ENCODE assay signal across 9 cellular contexts in genomic region chr19:18408053-18408476, GRCh38. TPM values are rescaled to one million over a fixed set of nuclear protein-coding genes. Genes with fewer than 3 reads are reported as not detected.
A peak's percentile ranks its signal among the peaks of the same experiment; 100 is the strongest.
DNase-seq lines count a peak whose midpoint lies in the region; ATAC-seq lines count a peak whose summit lies in the region.
"Had no signal": no experiment of that assay in that cellular context is flagged by ENCODE, and none has a peak within 500 bp of the region (broad histone marks: within the 10 kb centered on the region; RNA-seq: fewer than 3 reads in every experiment).

No MANE protein-coding gene starts in this region.

- no peaks in the 10 kb centered on the region for H3K9me3 Mint-ChIP-seq in activated CD8-positive, alpha-beta memory T cell treated with anti-CD3 and anti-CD28 coated beads, Interleukin-2, amount 10 ng/mL, durations not matched to agents 7 days and 5 days (ENCODE audit: low read depth)
- no peaks in the 10 kb centered on the region for H3K9me3 Mint-ChIP-seq in activated T-cell treated with anti-CD3 and anti-CD28 coated beads, Interleukin-2, amount 50 U/mL, for 4 hours

- H3K79me2 ChIP-seq in mesendoderm (ENCODE audit: control insufficient read depth, insufficient read depth, low read length): no peaks in the 10 kb centered on the region

- peak overlapping the region; percentile 17 for H3K56ac ChIP-seq in mesendoderm (ENCODE audit: low read length)

- H4K5ac ChIP-seq in mesendoderm (ENCODE audit: low read length): no peak overlapping the region

- H4K8ac ChIP-seq in mesendoderm (ENCODE audit: low read depth, low read length): no peak overlapping the region

- H3K4me2 ChIP-seq in BLaER1 treated with 17β-estradiol and CSF1 and Interleukin-3, amounts not matched to agents 10 nM and 100 nM: peak overlapping the region; percentile 63 to 88 (median 77)
- H3K4me2 ChIP-seq in mesendoderm (ENCODE audit: low read length): no peak overlapping the region

- no peak overlapping the region for H2BK5ac ChIP-seq in mesendoderm (ENCODE audit: low read length)

- DNase-seq in HUDEP-2 (lab: John Stamatoyannopoulos, UW; ENCODE audit: unreplicated experiment in 76 of 76) (peak in 43 of 76 experiments; percentile 19 to 72 (median 47)), mesendoderm (peak; percentile 58), NCI-H1048 (lab: John Stamatoyannopoulos, UW) (no peak)
- peak; percentile 48 for DNase-seq in activated CD8-positive, alpha-beta memory T cell treated with anti-CD3 and anti-CD28 coated beads, Interleukin-2, amount 10 ng/mL, durations not matched to agents 7 days and 5 days
- no peak for DNase-seq in activated T-cell treated with anti-CD3 and anti-CD28 coated beads, Interleukin-2, amount 50 U/mL, for 4 hours

- H3K18ac ChIP-seq in mesendoderm (ENCODE audit: low read length): no peak overlapping the region

- H3K36me3 Mint-ChIP-seq in activated CD8-positive, alpha-beta memory T cell treated with anti-CD3 and anti-CD28 coated beads, Interleukin-2, amount 10 ng/mL, durations not matched to agents 7 days and 5 days: no peaks in the 10 kb centered on the region
- no peaks in the 10 kb centered on the region for H3K36me3 Mint-ChIP-seq in activated T-cell treated with anti-CD3 and anti-CD28 coated beads, Interleukin-2, amount 50 U/mL, for 4 hours (ENCODE audit: insufficient read depth)

- H2BK120ac ChIP-seq in mesendoderm (ENCODE audit: low read depth, low read length): no peak overlapping the region

- no peak overlapping the region for H3K4me3 ChIP-seq in BLaER1 treated with 17β-estradiol and CSF1 and Interleukin-3, amounts not matched to agents 10 nM and 100 nM
- H3K4me3 ChIP-seq in mesendoderm (ENCODE audit: low read length): no peak overlapping the region

- H2BK15ac ChIP-seq in mesendoderm (replicated peaks; ENCODE audit: low read depth): no peak overlapping the region

- peak overlapping the region in 2 of 11 experiments; percentile 5 to 37; a peak in 4 of 22 replicates for H3K27ac ChIP-seq in BLaER1 treated with 17β-estradiol and CSF1 and Interleukin-3, amounts not matched to agents 10 nM and 100 nM
- H3K27ac ChIP-seq in mesendoderm (ENCODE audit: low read depth, low read length): no peak overlapping the region

- no peaks in the 10 kb centered on the region for H3K36me3 ChIP-seq in BLaER1 treated with 17β-estradiol and CSF1 and Interleukin-3, amounts not matched to agents 10 nM and 100 nM
- no peaks in the 10 kb centered on the region for H3K36me3 ChIP-seq in mesendoderm (ENCODE audit: control insufficient read depth, insufficient read depth, low read length)

- peaks cover 11% of the 10 kb centered on the region for H3K4me1 Mint-ChIP-seq in activated CD8-positive, alpha-beta memory T cell treated with anti-CD3 and anti-CD28 coated beads, Interleukin-2, amount 10 ng/mL, durations not matched to agents 7 days and 5 days
- peaks cover 2% of the 10 kb centered on the region for H3K4me1 Mint-ChIP-seq in activated T-cell treated with anti-CD3 and anti-CD28 coated beads, Interleukin-2, amount 50 U/mL, for 4 hours (ENCODE audit: low read depth)

- H3K4me3 Mint-ChIP-seq in activated CD8-positive, alpha-beta memory T cell treated with anti-CD3 and anti-CD28 coated beads, Interleukin-2, amount 10 ng/mL, durations not matched to agents 7 days and 5 days: no peak overlapping the region
- H3K4me3 Mint-ChIP-seq in activated T-cell treated with anti-CD3 and anti-CD28 coated beads, Interleukin-2, amount 50 U/mL, for 4 hours: no peak overlapping the region

- no peaks in the 10 kb centered on the region for H3K9me3 ChIP-seq in BLaER1 treated with 17β-estradiol and CSF1 and Interleukin-3, amounts not matched to agents 10 nM and 100 nM (replicated peaks in 1 of 11)

- no peaks in the 10 kb centered on the region; a peak in 1 of 22 replicates for H4K20me1 ChIP-seq in BLaER1 treated with 17β-estradiol and CSF1 and Interleukin-3, amounts not matched to agents 10 nM and 100 nM

- CTCF ChIA-PET in activated CD8-positive, alpha-beta memory T cell treated with anti-CD3 and anti-CD28 coated beads, Interleukin-2, amount 10 ng/mL, durations not matched to agents 7 days and 5 days (lab: Charles Lee): interaction anchor here (4.1 to 13.2 kb wide), 2 partner anchors 12 to 130 kb away, joined by 24 to 127 read pairs; partner anchors contain the start of genes IQCN, JUND and SSBP4

- H3K27me3 Mint-ChIP-seq in activated CD8-positive, alpha-beta memory T cell treated with anti-CD3 and anti-CD28 coated beads, Interleukin-2, amount 10 ng/mL, durations not matched to agents 7 days and 5 days: peaks cover 4% of the 10 kb centered on the region
- H3K27me3 Mint-ChIP-seq in activated T-cell treated with anti-CD3 and anti-CD28 coated beads, Interleukin-2, amount 50 U/mL, for 4 hours (ENCODE audit: low read depth): peaks cover 6% of the 10 kb centered on the region

- no CpG with 5 or more reads among the region's 10 CpGs for WGBS in mesendoderm (ENCODE audit: extremely low coverage, insufficient coverage, low lambda C conversion rate)

- peak overlapping the region in 2 of 11 experiments; percentile 10 to 20; a peak in 1 of 22 replicates for H3K9ac ChIP-seq in BLaER1 treated with 17β-estradiol and CSF1 and Interleukin-3, amounts not matched to agents 10 nM and 100 nM
- H3K9ac ChIP-seq in mesendoderm (ENCODE audit: low read length): no peak overlapping the region

- no peak overlapping the region for H3K27ac Mint-ChIP-seq in activated CD8-positive, alpha-beta memory T cell treated with anti-CD3 and anti-CD28 coated beads, Interleukin-2, amount 10 ng/mL, durations not matched to agents 7 days and 5 days

- no peak overlapping the region for H2AK5ac ChIP-seq in mesendoderm (ENCODE audit: low read length)

- no peak overlapping the region for H3K23ac ChIP-seq in mesendoderm (ENCODE audit: low read length)

- H3K27me3 ChIP-seq in BLaER1 treated with 17β-estradiol and CSF1 and Interleukin-3, amounts not matched to agents 10 nM and 100 nM: peaks cover 0 to 13% (median 5%) of the 10 kb centered on the region in 11 experiments; a peak in 5 of 22 replicates
- no peaks in the 10 kb centered on the region for H3K27me3 ChIP-seq in mesendoderm (ENCODE audit: insufficient read depth, low read length, poor library complexity)

- ATAC-seq in GM18499 (IDR thresholded peaks at IDR 0.05; ENCODE audit: insufficient read depth, unreplicated experiment) (peak; percentile 55), GM19351 (IDR thresholded peaks at IDR 0.05; ENCODE audit: unreplicated experiment) (no peak)
- peak; percentile 12 for ATAC-seq in activated CD8-positive, alpha-beta memory T cell treated with anti-CD3 and anti-CD28 coated beads, Interleukin-2, amount 10 ng/mL, durations not matched to agents 7 days and 5 days
- ATAC-seq in activated T-cell treated with anti-CD3 and anti-CD28 coated beads, Interleukin-2, amount 50 U/mL, for 4 hours: no peak

- no peaks in the 10 kb centered on the region for H3K79me1 ChIP-seq in mesendoderm (ENCODE audit: low read length)

- H3K4me1 ChIP-seq in BLaER1 treated with 17β-estradiol and CSF1 and Interleukin-3, amounts not matched to agents 10 nM and 100 nM: peaks cover 31 to 48% (median 37%) of the 10 kb centered on the region in 10 experiments
- no peaks in the 10 kb centered on the region for H3K4me1 ChIP-seq in mesendoderm (ENCODE audit: control insufficient read depth, low read depth, low read length)

- H3K4ac ChIP-seq in mesendoderm (ENCODE audit: low read depth, low read length): no peak overlapping the region

RNA-seq across cellular contexts. Expression of gene LRRC25, which starts 10.6 kb away (rescaled TPM):
- total RNA-seq in activated CD8-positive, alpha-beta memory T cell treated with anti-CD3 and anti-CD28 coated beads, Interleukin-2, amount 10 ng/mL, durations not matched to agents 7 days and 5 days: under 1 TPM in 1 of 2 experiments, not detected in 1; 0.12 TPM
- not detected for polyA plus RNA-seq in mesendoderm (2013, experiment 1 of 2)
- 0.03 TPM for polyA plus RNA-seq in mesendoderm (2013, experiment 2 of 2)
- not detected for total RNA-seq in activated T-cell treated with anti-CD3 and anti-CD28 coated beads, Interleukin-2, amount 50 U/mL, for 4 hours
- total RNA-seq: M059J had no signal

RNA-seq across cellular contexts. Expression of gene SSBP4, which starts 11.1 kb away (rescaled TPM):
- total RNA-seq in activated CD8-positive, alpha-beta memory T cell treated with anti-CD3 and anti-CD28 coated beads, Interleukin-2, amount 10 ng/mL, durations not matched to agents 7 days and 5 days: 100 to 1,000 TPM; 197 to 247 TPM
- polyA plus RNA-seq in mesendoderm (2013, experiment 1 of 2): 35.0 TPM
- polyA plus RNA-seq in mesendoderm (2013, experiment 2 of 2): 35.5 TPM
- 100 to 1,000 TPM; 119 to 155 (median 135) TPM for total RNA-seq in activated T-cell treated with anti-CD3 and anti-CD28 coated beads, Interleukin-2, amount 50 U/mL, for 4 hours

RNA-seq across cellular contexts. Expression of gene GDF15, which starts 22.1 kb away (rescaled TPM):
- total RNA-seq in activated CD8-positive, alpha-beta memory T cell treated with anti-CD3 and anti-CD28 coated beads, Interleukin-2, amount 10 ng/mL, durations not matched to agents 7 days and 5 days: not detected
- polyA plus RNA-seq in mesendoderm (2013, experiment 1 of 2): 2.1 TPM
- polyA plus RNA-seq in mesendoderm (2013, experiment 2 of 2): 1.8 TPM
- under 1 TPM; 0.53 to 0.71 (median 0.56) TPM for total RNA-seq in activated T-cell treated with anti-CD3 and anti-CD28 coated beads, Interleukin-2, amount 50 U/mL, for 4 hours

RNA-seq across cellular contexts. Expression of gene ISYNA1, which starts 29.9 kb away (rescaled TPM):
- total RNA-seq in activated CD8-positive, alpha-beta memory T cell treated with anti-CD3 and anti-CD28 coated beads, Interleukin-2, amount 10 ng/mL, durations not matched to agents 7 days and 5 days: 10 to 100 TPM; 29.6 to 30.0 TPM
- 76.6 TPM for polyA plus RNA-seq in mesendoderm (2013, experiment 1 of 2)
- 79.2 TPM for polyA plus RNA-seq in mesendoderm (2013, experiment 2 of 2)
- total RNA-seq in activated T-cell treated with anti-CD3 and anti-CD28 coated beads, Interleukin-2, amount 50 U/mL, for 4 hours: 10 to 100 TPM; 10.2 to 16.6 (median 14.4) TPM

Comparison
In these comparisons a context has a peak if more than half of its experiments do, and no peak if none do; other contexts are left out.
1. ATAC-seq: peak in GM18499 (single experiment) and activated CD8-positive, alpha-beta memory T cell treated with anti-CD3 and anti-CD28 coated beads, Interleukin-2, amount 10 ng/mL, durations not matched to agents 7 days and 5 days (single experiment); none in GM19351 (single experiment) and activated T-cell treated with anti-CD3 and anti-CD28 coated beads, Interleukin-2, amount 50 U/mL, for 4 hours (0 of 2).
2. DNase-seq: peak in HUDEP-2 (43 of 76), activated CD8-positive, alpha-beta memory T cell treated with anti-CD3 and anti-CD28 coated beads, Interleukin-2, amount 10 ng/mL, durations not matched to agents 7 days and 5 days (single experiment) and mesendoderm (single experiment); none in NCI-H1048 (single experiment) and activated T-cell treated with anti-CD3 and anti-CD28 coated beads, Interleukin-2, amount 50 U/mL, for 4 hours (single experiment).